Comparison of ENCODE assay signal across 18 cellular contexts in the genomic region with DNA sequence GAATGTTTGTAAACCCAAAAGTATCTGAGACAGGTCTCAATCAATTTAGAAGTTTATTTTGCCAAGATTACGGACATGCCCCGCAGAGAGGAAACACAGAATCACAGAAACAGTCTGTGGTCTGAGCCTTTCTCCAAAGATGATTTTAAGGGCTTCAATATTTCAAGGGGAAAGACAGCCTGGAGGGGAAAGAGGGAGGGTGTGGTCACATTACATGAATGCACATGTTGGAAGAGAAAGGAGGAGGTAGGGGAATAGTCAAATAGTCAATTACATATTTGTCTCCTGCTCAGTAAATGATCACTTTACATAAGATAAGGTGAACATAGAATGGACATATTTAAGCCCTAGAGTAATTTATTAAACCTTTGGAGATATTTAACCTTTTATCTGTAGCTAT. TPM values are rescaled to one million over a fixed set of nuclear protein-coding genes. Genes with fewer than 3 reads are reported as not detected.
DNase-seq lines count a peak whose midpoint lies in the region; ATAC-seq and TF ChIP-seq lines count a peak whose summit lies in the region.
"Had no signal": no experiment of that assay in that cellular context is flagged by ENCODE, and none has a peak within 500 bp of the region (broad histone marks: within the 10 kb centered on the region; RNA-seq: fewer than 3 reads in every experiment).

No MANE protein-coding gene starts in this region.

- ATAC-seq in natural killer cell (no peak), GM21717 (IDR thresholded peaks at IDR 0.05; ENCODE audit: unreplicated experiment) (no peak), gastrocnemius medialis (no peak)

- H3K9me2 ChIP-seq in Loucy (replicated peaks; ENCODE audit: low read depth, low read length): no peaks in the 10 kb centered on the region

- no peaks in the 10 kb centered on the region for H3K9me3 ChIP-seq in Loucy (ENCODE audit: insufficient read depth, low read depth, low read length)
- no peaks in the 10 kb centered on the region for H3K9me3 ChIP-seq in effector memory CD4-positive, alpha-beta T cell (ENCODE audit: control insufficient read depth, low read length)
- no peaks in the 10 kb centered on the region for H3K9me3 ChIP-seq in gastrocnemius medialis
- H3K9me3 ChIP-seq: MG63, Peyer's patch had no signal

- no peaks in the 10 kb centered on the region for H3K36me3 ChIP-seq in Loucy (ENCODE audit: insufficient read depth, low read length)
- no peaks in the 10 kb centered on the region for H3K36me3 ChIP-seq in effector memory CD4-positive, alpha-beta T cell (ENCODE audit: control insufficient read depth, insufficient read depth, low read length)
- H3K36me3 ChIP-seq in gastrocnemius medialis: peaks cover 0 to 91% of the 10 kb centered on the region in 2 donors
- H3K36me3 ChIP-seq: MG63, Peyer's patch had no signal

- intact Hi-C loops in natural killer cell (cut with micrococcal nuclease) (loop anchor here (5.0 kb wide), 2 partner anchors 272 to 287 kb away; a partner anchor contains a TSS), gastrocnemius medialis (cut with DNase I; ENCODE audit: low total_unique reads) (no loop called here)

- no peak overlapping the region for H3K9ac ChIP-seq in Loucy (ENCODE audit: low read depth, low read length, poor library complexity, severe bottlenecking)

- no peaks in the 10 kb centered on the region for H3F3A ChIP-seq in Loucy (ENCODE audit: low read depth)

- H3K27ac ChIP-seq in effector memory CD4-positive, alpha-beta T cell (ENCODE audit: insufficient read depth, low read length, poor library complexity, severe bottlenecking): peak overlapping the region; percentile 9
- no peak overlapping the region for H3K27ac ChIP-seq in gastrocnemius medialis

- H3K36me3 Mint-ChIP-seq in natural killer cell: no peaks in the 10 kb centered on the region

- no peaks in the 10 kb centered on the region for H3K79me2 ChIP-seq in Loucy (ENCODE audit: insufficient read depth, low read length)

- no peaks in the 10 kb centered on the region for H3K27me3 ChIP-seq in Loucy (ENCODE audit: insufficient read depth, low read length, poor library complexity, severe bottlenecking)
- no peaks in the 10 kb centered on the region for H3K27me3 ChIP-seq in effector memory CD4-positive, alpha-beta T cell (replicated peaks; ENCODE audit: control insufficient read depth, insufficient read depth, low read length, poor library complexity, severe bottlenecking)
- H3K27me3 ChIP-seq in gastrocnemius medialis: no peaks in the 10 kb centered on the region
- H3K27me3 ChIP-seq: MG63, Peyer's patch had no signal

- DNase-seq in activated effector memory CD4-positive, alpha-beta T cell treated with anti-CD3 and anti-CD28 coated beads, Interleukin-2, amount 50 U/mL, for 16 hours: peak; percentile 14
- no peak for DNase-seq in activated effector memory CD4-positive, alpha-beta T cell treated with Interleukin-2 at 50 U/mL for 16 hours
- no peak for DNase-seq in effector memory CD4-positive, alpha-beta T cell
- DNase-seq in natural killer cell (no peak), gastrocnemius medialis (no peak), amniotic stem cell (lab: John Stamatoyannopoulos, UW) (no peak)
- DNase-seq: COR-L47, DMS153, GOT3, KG1, MG63, NCI-H1092 treated with DMSO at 0.1 percent for 48 hours, NCI-H510A treated with DMSO at 0.1 percent for 48 hours, Peyer's patch, SHP77 had no signal

- no peak for TF ChIP-seq POLR2A in gastrocnemius medialis (IDR thresholded peaks at IDR 0.05)

- H3K27me3 Mint-ChIP-seq in natural killer cell (ENCODE audit: low read depth in 2 of 2): no peaks in the 10 kb centered on the region

- peak overlapping the region; percentile 84 to 87 for H3K27ac Mint-ChIP-seq in natural killer cell

- in situ Hi-C loops in gastrocnemius medialis (cut with MboI; ENCODE audit: low sequenced_read_pairs in 4 of 4): loop anchor here in 2 of 4 donors (10.0 to 25.0 kb wide), 2 partner anchors 385 to 577 kb away; a partner anchor contains a TSS

- H3K4me3 ChIP-seq in Loucy (ENCODE audit: low read length, poor library complexity, severe bottlenecking) (no peak overlapping the region), gastrocnemius medialis (no peak overlapping the region)
- H3K4me3 ChIP-seq in effector memory CD4-positive, alpha-beta T cell (ENCODE audit: insufficient read depth, low read depth, low read length, poor library complexity, severe bottlenecking): no peak overlapping the region
- H3K4me3 ChIP-seq: MG63, Peyer's patch had no signal

- H4K20me1 ChIP-seq in Loucy (ENCODE audit: insufficient read depth, low read length, poor library complexity, severe bottlenecking): no peaks in the 10 kb centered on the region

- H2AFZ ChIP-seq in Loucy (ENCODE audit: low read length): no peak overlapping the region

- H3K4me1 ChIP-seq in Loucy (ENCODE audit: insufficient read depth, low read length, poor library complexity, severe bottlenecking): peaks cover 22% of the 10 kb centered on the region
- peaks cover 17% of the 10 kb centered on the region for H3K4me1 ChIP-seq in effector memory CD4-positive, alpha-beta T cell (ENCODE audit: control insufficient read depth, insufficient read depth, low read length, poor library complexity, severe bottlenecking)
- H3K4me1 ChIP-seq in gastrocnemius medialis: no peaks in the 10 kb centered on the region
- H3K4me1 ChIP-seq: Peyer's patch had no signal

- H3K4me1 Mint-ChIP-seq in natural killer cell: peaks cover 37 to 43% of the 10 kb centered on the region in 2 donors

- TF ChIP-seq CTCF in Loucy (conservative IDR thresholded peaks at IDR 0.05; ENCODE audit: low read length) (no peak), natural killer cell (IDR thresholded peaks at IDR 0.05) (no peak), gastrocnemius medialis (IDR thresholded peaks at IDR 0.05 in 4 of 5, conservative IDR thresholded peaks at IDR 0.05 in 1 of 5) (no peak)

- peak overlapping the region; percentile 79 for H3K4me3 Mint-ChIP-seq in natural killer cell

- H3K4me2 ChIP-seq in Loucy (ENCODE audit: low read depth, low read length, poor library complexity, severe bottlenecking): peak overlapping the region; percentile 64

- no peaks in the 10 kb centered on the region for H3K9me3 Mint-ChIP-seq in natural killer cell

RNA-seq across cellular contexts. Expression of a gene that starts 12.3 kb away (rescaled TPM):
- total RNA-seq in natural killer cell (1 to 10 TPM in 2 of 3 donors, under 1 TPM in 1; 0.78 to 1.4 (median 1.2) TPM), gastrocnemius medialis (100 to 1,000 TPM in 3 of 4 donors, 10 to 100 TPM in 1; 73.7 to 150 (median 105) TPM)
- total RNA-seq: A172, Peyer's patch had no signal

RNA-seq across cellular contexts. Expression of a gene that starts 17.8 kb away (rescaled TPM):
- total RNA-seq in natural killer cell (1 to 10 TPM; 4.0 to 7.9 (median 6.1) TPM), gastrocnemius medialis (10 to 100 TPM in 3 of 4 donors, 1 to 10 TPM in 1; 9.9 to 19.3 (median 11.5) TPM)

RNA-seq across cellular contexts. Expression of a gene that starts 34.3 kb away (rescaled TPM):
- total RNA-seq in natural killer cell (not detected), gastrocnemius medialis (not detected)
- total RNA-seq: A172, Peyer's patch had no signal

RNA-seq across cellular contexts. Expression of a gene that starts 38.5 kb away (rescaled TPM):
- total RNA-seq in natural killer cell (not detected), gastrocnemius medialis (not detected)
- total RNA-seq: A172, Peyer's patch had no signal

RNA-seq across cellular contexts. Expression of a gene that starts 40.3 kb away (rescaled TPM):
- total RNA-seq in natural killer cell: 10 to 100 TPM; 15.4 to 27.0 (median 22.7) TPM
- 1 to 10 TPM; 2.5 to 5.2 (median 2.8) TPM for total RNA-seq in gastrocnemius medialis

Comparison
In these comparisons a context has a peak if more than half of its experiments do, and no peak if none do; other contexts are left out.
1. RNA of a gene that starts 12.3 kb away (total RNA-seq): 73.7 to 150 TPM in gastrocnemius medialis; 0.78 to 1.4 TPM in natural killer cell; every median in the first group is over 10 times any median in the second.